32 cellular contexts compared by ENCODE assay signal in genomic region chr3:128820252-128820839, GRCh38.
"Had no signal": no experiment of that assay in that cellular context is flagged by ENCODE, and none has a peak within 500 bp of the region (broad histone marks: within the 10 kb centered on the region; RNA-seq: fewer than 3 reads in every experiment).

No MANE protein-coding gene starts in this region.

- H3K27ac Mint-ChIP-seq: activated B cell treated with CpG ODN at 0.5 μM for 24 hours; activated CD4-positive, alpha-beta memory T cell treated with anti-CD3 and anti-CD28 coated beads for 36 hours; activated naive CD4-positive, alpha-beta T cell treated with anti-CD3 and anti-CD28 coated beads, Interleukin-2, amount 10 ng/mL, durations not matched to agents 7 days and 5 days; activated naive CD8-positive, alpha-beta T cell treated with anti-CD3 and anti-CD28 coated beads for 36 hours; T-cell had no signal

- H3K9me3 ChIP-seq: ascending aorta had no signal

- H3K27me3 Mint-ChIP-seq: activated B cell treated with CpG ODN at 0.5 μM for 24 hours; activated CD4-positive, alpha-beta memory T cell treated with anti-CD3 and anti-CD28 coated beads for 36 hours; activated naive CD4-positive, alpha-beta T cell treated with anti-CD3 and anti-CD28 coated beads, Interleukin-2, amount 10 ng/mL, durations not matched to agents 7 days and 5 days; activated naive CD8-positive, alpha-beta T cell treated with anti-CD3 and anti-CD28 coated beads for 36 hours; T-cell had no signal

- ATAC-seq: K562, SK-N-SH treated with all-trans-retinoic acid at 6 μM for 48 hours, T-cell had no signal

- H3K27ac ChIP-seq: ascending aorta, cardiac muscle cell, PC-9, VCaP had no signal

- H3K4me1 Mint-ChIP-seq: activated B cell treated with CpG ODN at 0.5 μM for 24 hours; activated naive CD4-positive, alpha-beta T cell treated with anti-CD3 and anti-CD28 coated beads, Interleukin-2, amount 10 ng/mL, durations not matched to agents 7 days and 5 days had no signal

- H3K36me3 ChIP-seq: cardiac muscle cell had no signal

- H3K4me3 ChIP-seq: ascending aorta, cardiac muscle cell, K562, PC-9 had no signal

- H3K9me3 Mint-ChIP-seq: activated B cell treated with CpG ODN at 0.5 μM for 24 hours; activated CD4-positive, alpha-beta memory T cell treated with anti-CD3 and anti-CD28 coated beads for 36 hours; activated naive CD4-positive, alpha-beta T cell treated with anti-CD3 and anti-CD28 coated beads, Interleukin-2, amount 10 ng/mL, durations not matched to agents 7 days and 5 days; activated naive CD8-positive, alpha-beta T cell treated with anti-CD3 and anti-CD28 coated beads for 36 hours; T-cell had no signal

- H3K4me3 Mint-ChIP-seq: activated B cell treated with CpG ODN at 0.5 μM for 24 hours; activated CD4-positive, alpha-beta memory T cell treated with anti-CD3 and anti-CD28 coated beads for 36 hours; activated naive CD4-positive, alpha-beta T cell treated with anti-CD3 and anti-CD28 coated beads, Interleukin-2, amount 10 ng/mL, durations not matched to agents 7 days and 5 days; activated naive CD8-positive, alpha-beta T cell treated with anti-CD3 and anti-CD28 coated beads for 36 hours; T-cell had no signal

- H3K27me3 ChIP-seq: ascending aorta, cardiac muscle cell had no signal

- DNase-seq: activated B cell treated with CpG ODN at 0.5 μM for 24 hours; activated CD4-positive, alpha-beta memory T cell treated with anti-CD3 and anti-CD28 coated beads for 36 hours; activated CD4-positive, alpha-beta T cell treated with anti-CD3 and anti-CD28 coated beads for 4 hours; activated CD4-positive, alpha-beta T cell treated with anti-CD3 and anti-CD28 coated beads, Interleukin-2, amount 50 U/mL, for 1 hour; activated CD4-positive, CD25-positive, alpha-beta regulatory T cell treated with anti-CD3 and anti-CD28 coated beads, Interleukin-2, amount 50 U/mL, for 72 hours; activated CD8-positive, alpha-beta memory T cell treated with anti-CD3 and anti-CD28 coated beads, Interleukin-2, amount 50 U/mL, for 4 hours; activated effector memory CD4-positive, alpha-beta T cell treated with Interleukin-2 at 50 U/mL for 16 hours; activated naive CD4-positive, alpha-beta T cell treated with anti-CD3 and anti-CD28 coated beads, Interleukin-2, amount 10 ng/mL, durations not matched to agents 7 days and 5 days; activated naive CD8-positive, alpha-beta T cell treated with anti-CD3 and anti-CD28 coated beads for 36 hours; activated T-cell treated with anti-CD3 and anti-CD28 coated beads for 4 hours; activated T-cell treated with anti-CD3 and anti-CD28 coated beads, Interleukin-2, amount 50 U/mL, for 48 hours; amygdala; IMR-90; NCI-H1092 treated with DMSO at 0.1 percent for 48 hours; NCI-H1417; NCI-H146; NCI-H187; NCI-H2029 treated with DMSO at 0.1 percent for 48 hours; NCI-H226; NCI-H524 treated with DMSO at 0.1 percent for 48 hours; NCI-H748 treated with DMSO at 0.1 percent for 48 hours; NK-92 treated with Interleukin-12 subunit alpha and Interleukin-12 subunit beta, amount 100 ng/mL, for 24 hours; PC-9; SHP77 treated with DMSO at 0.1 percent for 48 hours; T-cell; T-helper 2 cell; T-helper 9 cell had no signal
